8 cellular contexts compared by ENCODE assay signal in the genomic region with DNA sequence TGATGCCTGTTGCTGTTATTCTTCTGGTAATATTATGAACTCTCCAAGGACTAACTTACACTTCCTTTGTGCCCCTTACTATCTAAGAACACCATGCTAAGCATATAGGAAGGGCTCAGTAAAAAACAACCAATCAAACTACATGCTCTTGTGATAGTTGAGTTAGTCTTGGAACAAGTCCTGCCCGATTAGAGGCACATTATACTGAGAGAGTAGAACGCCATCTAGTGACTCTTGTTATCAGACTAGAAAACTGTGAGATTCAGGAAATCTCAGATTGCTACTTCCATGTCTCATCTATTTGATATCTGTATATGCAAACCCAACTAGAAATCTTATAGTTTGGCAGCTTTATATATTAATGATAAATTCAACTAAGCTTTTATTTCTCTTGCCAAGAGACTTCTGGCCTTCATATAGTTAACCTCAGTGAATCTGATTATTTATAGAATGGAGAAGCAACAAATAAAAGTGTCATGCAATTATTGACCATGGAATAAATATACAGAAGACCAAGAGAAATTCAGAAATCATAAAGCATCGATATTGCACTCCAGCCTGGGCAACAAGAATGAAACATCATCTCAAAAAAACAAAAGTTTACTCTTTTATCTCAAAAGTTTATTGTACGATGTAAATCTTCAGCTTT. TPM values are rescaled to one million over a fixed set of nuclear protein-coding genes. Genes with fewer than 3 reads are reported as not detected.
DNase-seq lines count a peak whose midpoint lies in the region; ATAC-seq and TF ChIP-seq lines count a peak whose summit lies in the region.

No MANE protein-coding gene starts in this region.

- no peak for TF ChIP-seq EP300 in neural cell (conservative IDR thresholded peaks at IDR 0.05; ENCODE audit: poor library complexity, severe bottlenecking)

- ATAC-seq in Right ventricle myocardium superior (ENCODE audit: poor library complexity), result peak; percentile 68
- no peak for ATAC-seq in Right ventricle myocardium inferior
- ATAC-seq in HG02759 (IDR thresholded peaks at IDR 0.05; ENCODE audit: unreplicated experiment), result no peak

- WGBS in esophagus squamous epithelium, 2 donors, result 17 to 20% methylated on average over 4 of the region's 4 CpGs

- no peaks in the 10 kb centered on the region for H4K20me1 ChIP-seq in neural cell (ENCODE audit: insufficient read depth)

- no peak overlapping the region for H3K4me3 ChIP-seq in esophagus squamous epithelium
- no peak overlapping the region for H3K4me3 ChIP-seq in neural cell (ENCODE audit: low read length)

- H3K27ac ChIP-seq in esophagus squamous epithelium (no peak overlapping the region), neural cell (ENCODE audit: low read length) (no peak overlapping the region)

- no peaks in the 10 kb centered on the region for H3K9me2 ChIP-seq in neural cell (ENCODE audit: insufficient read depth, low read length)

- TF ChIP-seq CTCF in esophagus squamous epithelium (IDR thresholded peaks at IDR 0.05), result peak in 5 of 6 experiments; percentile 33 to 68 (median 49)
- TF ChIP-seq CTCF in neural cell (IDR thresholded peaks at IDR 0.05; ENCODE audit: poor library complexity, severe bottlenecking), result peak; percentile 84

- intact Hi-C loops in Right ventricle myocardium superior (cut with DNase I) (loop anchor here (2.0 to 10.0 kb wide), 2 partner anchors 95 to 441 kb away; no protein-coding TSS in a partner anchor), Right ventricle myocardium inferior (cut with DNase I) (loop anchor here (1.0 to 5.0 kb wide), 2 partner anchors 93 to 438 kb away; no protein-coding TSS in a partner anchor), esophagus squamous epithelium (cut with DNase I) (no loop called here)

- DNase-seq in Right ventricle myocardium superior, result no peak
- no peak for DNase-seq in Right ventricle myocardium inferior (ENCODE audit: missing footprints)
- peak; percentile 44 for DNase-seq in NCI-H1436 treated with DMSO at 0.1 percent for 48 hours (lab: John Stamatoyannopoulos, UW)
- DNase-seq in SKM-1 (lab: John Stamatoyannopoulos, UW; ENCODE audit: unreplicated experiment), result peak; percentile 36
- DNase-seq in esophagus squamous epithelium (lab: John Stamatoyannopoulos, UW), result no peak
- no peak for DNase-seq in stimulated activated CD4-positive, alpha-beta T cell treated with anti-CD3 and anti-CD28 coated beads, Interleukin-2, amount 100 ng/mL, for 48 hours

- H3K9ac ChIP-seq in neural cell (ENCODE audit: low read length), result no peak overlapping the region

- no peaks in the 10 kb centered on the region for H3K36me3 ChIP-seq in esophagus squamous epithelium
- no peaks in the 10 kb centered on the region for H3K36me3 ChIP-seq in neural cell (ENCODE audit: insufficient read depth, low read length)

- no peak for TF ChIP-seq POLR2A in esophagus squamous epithelium (IDR thresholded peaks at IDR 0.05)

- H3K27me3 ChIP-seq in esophagus squamous epithelium, result peaks cover 0 to 7% (median 0%) of the 10 kb centered on the region in 4 donors
- H3K27me3 ChIP-seq in neural cell (ENCODE audit: insufficient read depth, low read depth, low read length), result no peaks in the 10 kb centered on the region

- no peaks in the 10 kb centered on the region for H3F3A ChIP-seq in neural cell (ENCODE audit: insufficient read depth, low read length, poor library complexity, severe bottlenecking)

- TF ChIP-seq RAD21 in neural cell (conservative IDR thresholded peaks at IDR 0.05), result peak; percentile 86

- H3K9me3 ChIP-seq in esophagus squamous epithelium, result no peaks in the 10 kb centered on the region
- H3K9me3 ChIP-seq in neural cell (ENCODE audit: low read length), result no peaks in the 10 kb centered on the region

- H3K79me2 ChIP-seq in neural cell (replicated peaks; ENCODE audit: insufficient read depth, low read length), result no peaks in the 10 kb centered on the region

- H3K4me2 ChIP-seq in neural cell (ENCODE audit: low read length), result no peak overlapping the region

- H2AFZ ChIP-seq in neural cell (ENCODE audit: low read depth, low read length), result no peak overlapping the region

- H3K4me1 ChIP-seq in esophagus squamous epithelium, result peaks cover 0 to 9% (median 0%) of the 10 kb centered on the region in 3 donors

TF ChIP-seq in neural cell, 6 proteins besides CTCF, POLR2A, EP300 and RAD21:
- TF ChIP-seq, protein P1, sequence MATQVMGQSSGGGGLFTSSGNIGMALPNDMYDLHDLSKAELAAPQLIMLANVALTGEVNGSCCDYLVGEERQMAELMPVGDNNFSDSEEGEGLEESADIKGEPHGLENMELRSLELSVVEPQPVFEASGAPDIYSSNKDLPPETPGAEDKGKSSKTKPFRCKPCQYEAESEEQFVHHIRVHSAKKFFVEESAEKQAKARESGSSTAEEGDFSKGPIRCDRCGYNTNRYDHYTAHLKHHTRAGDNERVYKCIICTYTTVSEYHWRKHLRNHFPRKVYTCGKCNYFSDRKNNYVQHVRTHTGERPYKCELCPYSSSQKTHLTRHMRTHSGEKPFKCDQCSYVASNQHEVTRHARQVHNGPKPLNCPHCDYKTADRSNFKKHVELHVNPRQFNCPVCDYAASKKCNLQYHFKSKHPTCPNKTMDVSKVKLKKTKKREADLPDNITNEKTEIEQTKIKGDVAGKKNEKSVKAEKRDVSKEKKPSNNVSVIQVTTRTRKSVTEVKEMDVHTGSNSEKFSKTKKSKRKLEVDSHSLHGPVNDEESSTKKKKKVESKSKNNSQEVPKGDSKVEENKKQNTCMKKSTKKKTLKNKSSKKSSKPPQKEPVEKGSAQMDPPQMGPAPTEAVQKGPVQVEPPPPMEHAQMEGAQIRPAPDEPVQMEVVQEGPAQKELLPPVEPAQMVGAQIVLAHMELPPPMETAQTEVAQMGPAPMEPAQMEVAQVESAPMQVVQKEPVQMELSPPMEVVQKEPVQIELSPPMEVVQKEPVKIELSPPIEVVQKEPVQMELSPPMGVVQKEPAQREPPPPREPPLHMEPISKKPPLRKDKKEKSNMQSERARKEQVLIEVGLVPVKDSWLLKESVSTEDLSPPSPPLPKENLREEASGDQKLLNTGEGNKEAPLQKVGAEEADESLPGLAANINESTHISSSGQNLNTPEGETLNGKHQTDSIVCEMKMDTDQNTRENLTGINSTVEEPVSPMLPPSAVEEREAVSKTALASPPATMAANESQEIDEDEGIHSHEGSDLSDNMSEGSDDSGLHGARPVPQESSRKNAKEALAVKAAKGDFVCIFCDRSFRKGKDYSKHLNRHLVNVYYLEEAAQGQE (IDR thresholded peaks at IDR 0.05; ENCODE audit: borderline replicate concordance), result no peak
- TF ChIP-seq MXI1 (conservative IDR thresholded peaks at IDR 0.05; ENCODE audit: poor library complexity, severe bottlenecking) (no peak), POLR2AphosphoS5 (IDR thresholded peaks at IDR 0.05) (no peak), EZH2 (IDR thresholded peaks at IDR 0.05; ENCODE audit: borderline replicate concordance, insufficient read depth, low read length, poor library complexity, severe bottlenecking) (no peak), SMC3 (conservative IDR thresholded peaks at IDR 0.05; ENCODE audit: poor library complexity) (peak; percentile 89), TAF1 (IDR thresholded peaks at IDR 0.05; ENCODE audit: low read depth) (no peak)

RNA-seq across cellular contexts. Expression of a gene that starts 7.8 kb away (rescaled TPM):
- total RNA-seq in Right ventricle myocardium superior, result 50.4 TPM
- 58.8 TPM for total RNA-seq in Right ventricle myocardium inferior
- 10 to 100 TPM; 44.0 to 91.2 (median 58.1) TPM for total RNA-seq in esophagus squamous epithelium
- 37.1 and 38.7 TPM in 2 replicates for polyA plus RNA-seq in neural cell
- polyA minus RNA-seq in neural cell, result 66.7 and 80.3 TPM in 2 replicates

Comparison
In these comparisons a context has a peak if more than half of its experiments do, and no peak if none do; other contexts are left out.
1. DNase-seq: peak in NCI-H1436 treated with DMSO at 0.1 percent for 48 hours (single experiment) and SKM-1 (single experiment); none in Right ventricle myocardium superior (single experiment), Right ventricle myocardium inferior (single experiment), esophagus squamous epithelium (single experiment) and stimulated activated CD4-positive, alpha-beta T cell treated with anti-CD3 and anti-CD28 coated beads, Interleukin-2, amount 100 ng/mL, for 48 hours (0 of 2).